Comparison of ENCODE assay signal across 30 cellular contexts in the genomic region with DNA sequence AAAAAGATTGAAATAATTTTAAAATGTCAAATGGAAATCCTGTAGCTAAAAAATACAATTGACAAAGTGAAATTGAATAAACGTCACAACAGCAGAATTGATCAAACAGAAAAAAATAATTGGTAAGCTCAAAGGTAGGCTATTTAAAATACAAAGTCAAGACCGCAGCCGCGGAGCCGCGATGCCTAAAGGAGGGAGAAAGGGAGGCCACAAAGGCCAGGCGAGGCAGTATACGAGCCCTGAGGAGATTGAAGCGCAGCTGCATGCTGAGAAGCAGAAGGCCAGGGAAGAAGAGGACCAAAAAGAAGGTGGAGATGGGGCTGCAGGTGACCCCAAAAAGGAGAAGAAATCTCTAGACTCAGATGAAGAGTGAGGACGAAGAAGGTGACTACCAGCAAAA.
"Had no signal": no experiment of that assay in that cellular context is flagged by ENCODE, and none has a peak within 500 bp of the region (broad histone marks: within the 10 kb centered on the region; RNA-seq: fewer than 3 reads in every experiment).

No MANE protein-coding gene starts in this region.

- H3K36me3 Mint-ChIP-seq: stimulated activated memory B cell treated with anti-CD40 and anti-IgM and Interleukin-4, amounts not matched to agents 10 μg/mL and 1 μg/mL and 100 μg/mL, for 72 hours; type B pancreatic cell had no signal

- H3K9me3 Mint-ChIP-seq: type B pancreatic cell had no signal

- DNase-seq: naive thymus-derived CD4-positive, alpha-beta T cell; natural killer cell; occipital lobe; ovary; psoas muscle; right cardiac atrium; right lobe of liver; sigmoid colon; small intestine; stimulated activated CD4-positive, alpha-beta T cell treated with anti-CD3 and anti-CD28 coated beads, Interleukin-12 subunit alpha, Interleukin-12 subunit beta, amount 100 ng/mL, for 4 hours; stimulated activated CD4-positive, alpha-beta T cell treated with anti-CD3 and anti-CD28 coated beads, Interleukin-1b, Interleukin-23, amount 100 ng/mL, for 48 hours; stimulated activated CD4-positive, alpha-beta T cell treated with anti-CD3 and anti-CD28 coated beads, Interleukin-4, amount 100 ng/mL, for 1 hour; stimulated activated CD4-positive, alpha-beta T cell treated with anti-CD3 and anti-CD28 coated beads, Interleukin-4, amount 100 ng/mL, for 4 hours; stimulated activated CD8-positive, alpha-beta memory T cell treated with anti-CD3 and anti-CD28 coated beads, Interleukin-4, amount 100 ng/mL, for 48 hours; stimulated activated naive CD4-positive, alpha-beta T cell; stimulated activated naive CD8-positive, alpha-beta T cell treated with anti-CD3 and anti-CD28 coated beads, Interleukin-15, amount 100 ng/mL, for 72 hours; stimulated activated naive CD8-positive, alpha-beta T cell treated with anti-CD3 and anti-CD28 coated beads, Interleukin-15, Interleukin-2, amounts not matched to agents 100 U/mL and 50 U/mL, for 24 hours; substantia nigra; testis; tibial artery; transverse colon; upper lobe of right lung; uterus had no signal

- H3K4me3 Mint-ChIP-seq: naive thymus-derived CD4-positive, alpha-beta T cell; natural killer cell; nephron; neural crest cell; stimulated activated memory B cell treated with anti-CD40 and anti-IgM and Interleukin-4, amounts not matched to agents 10 μg/mL and 1 μg/mL and 100 μg/mL, for 72 hours; stimulated activated naive CD8-positive, alpha-beta T cell treated with anti-CD3 and anti-CD28 coated beads, Interleukin-15, amount 100 ng/mL, for 72 hours; type B pancreatic cell had no signal

- H3K27me3 Mint-ChIP-seq: naive thymus-derived CD4-positive, alpha-beta T cell; progenitor cell of endocrine pancreas; stimulated activated memory B cell treated with anti-CD40 and anti-IgM and Interleukin-4, amounts not matched to agents 10 μg/mL and 1 μg/mL and 100 μg/mL, for 72 hours; stimulated activated naive CD8-positive, alpha-beta T cell treated with anti-CD3 and anti-CD28 coated beads, Interleukin-15, amount 100 ng/mL, for 72 hours; type B pancreatic cell had no signal

- H3K27ac ChIP-seq: ovary, parathyroid adenoma, psoas muscle, right lobe of liver, sigmoid colon, suprapubic skin, testis, tibial artery, transverse colon, upper lobe of right lung, uterus had no signal

- H3K27me3 ChIP-seq: ovary, right lobe of liver, sigmoid colon, suprapubic skin, testis, tibial artery, transverse colon, upper lobe of right lung, uterus had no signal

- H3K4me1 Mint-ChIP-seq: naive thymus-derived CD4-positive, alpha-beta T cell; natural killer cell; nephron; stimulated activated memory B cell treated with anti-CD40 and anti-IgM and Interleukin-4, amounts not matched to agents 10 μg/mL and 1 μg/mL and 100 μg/mL, for 72 hours; stimulated activated naive CD8-positive, alpha-beta T cell treated with anti-CD3 and anti-CD28 coated beads, Interleukin-15, amount 100 ng/mL, for 72 hours had no signal

- H2AFZ ChIP-seq: parathyroid adenoma had no signal

- H3K27ac Mint-ChIP-seq: naive thymus-derived CD4-positive, alpha-beta T cell; natural killer cell; nephron; progenitor cell of endocrine pancreas; stimulated activated memory B cell treated with anti-CD40 and anti-IgM and Interleukin-4, amounts not matched to agents 10 μg/mL and 1 μg/mL and 100 μg/mL, for 72 hours; stimulated activated naive CD8-positive, alpha-beta T cell treated with anti-CD3 and anti-CD28 coated beads, Interleukin-15, amount 100 ng/mL, for 72 hours; type B pancreatic cell had no signal

- ATAC-seq: naive thymus-derived CD4-positive, alpha-beta T cell; natural killer cell; psoas muscle; right cardiac atrium; right lobe of liver; stimulated activated memory B cell treated with anti-CD40 and anti-IgM and Interleukin-4, amounts not matched to agents 10 μg/mL and 1 μg/mL and 100 μg/mL, for 72 hours; stimulated activated naive CD8-positive, alpha-beta T cell treated with anti-CD3 and anti-CD28 coated beads, Interleukin-15, amount 100 ng/mL, for 72 hours; stimulated activated naive CD8-positive, alpha-beta T cell treated with anti-CD3 and anti-CD28 coated beads, Interleukin-15, Interleukin-2, amounts not matched to agents 100 U/mL and 50 U/mL, for 24 hours; upper lobe of right lung had no signal

- H3K36me3 ChIP-seq: ovary, right lobe of liver, sigmoid colon, suprapubic skin, tibial artery, transverse colon, upper lobe of right lung, uterus had no signal

- H3K4me1 ChIP-seq: parathyroid adenoma, psoas muscle, right lobe of liver, sigmoid colon, suprapubic skin, testis, tibial artery, transverse colon, upper lobe of right lung, uterus had no signal

- H3K9me3 ChIP-seq: ovary, right lobe of liver, testis, transverse colon, uterus had no signal

- H3K4me3 ChIP-seq: ovary, psoas muscle, right lobe of liver, sigmoid colon, suprapubic skin, testis, tibial artery, transverse colon, upper lobe of right lung, uterus had no signal

- H3K79me2 ChIP-seq: parathyroid adenoma had no signal

- H3K9ac ChIP-seq: parathyroid adenoma had no signal
